In genomic region chr10:99938563-99938962, GRCh38 we compare ENCODE assay signal across 11 cellular contexts.
DNase-seq lines count a peak whose midpoint lies in the region; ATAC-seq and TF ChIP-seq lines count a peak whose summit lies in the region.
"Had no signal": no experiment of that assay in that cellular context is flagged by ENCODE, and none has a peak within 500 bp of the region (broad histone marks: within the 10 kb centered on the region; RNA-seq: fewer than 3 reads in every experiment).

No MANE protein-coding gene starts in this region.

- H3K36me3 ChIP-seq in IMR-90 (ENCODE audit: control insufficient read depth, insufficient read depth, low read length), result no peaks in the 10 kb centered on the region

- no peak overlapping the region for H2BK120ac ChIP-seq in IMR-90 (ENCODE audit: low read depth, low read length)

- H3K9ac ChIP-seq in IMR-90 (ENCODE audit: low read depth, low read length), result no peak overlapping the region

- H2BK15ac ChIP-seq in IMR-90 (ENCODE audit: low read depth, low read length), result no peak overlapping the region

- no peaks in the 10 kb centered on the region for H3K27me3 ChIP-seq in IMR-90 (ENCODE audit: control insufficient read depth, insufficient read depth, low read length)

- H2AK9ac ChIP-seq in IMR-90 (replicated peaks; ENCODE audit: low read depth, low read length, poor library complexity), result no peak overlapping the region

- H2AFZ ChIP-seq in IMR-90 (replicated peaks; ENCODE audit: low read length, poor library complexity), result no peak overlapping the region

- intact Hi-C loops in IMR-90 (cut with micrococcal nuclease), result no loop called here

- BruUV-seq in IMR-90 (replicated peaks; lab: Mats Ljungman, UMichigan), result no TSS peak

- H4K5ac ChIP-seq in IMR-90 (ENCODE audit: low read depth, low read length), result no peak overlapping the region

- H3K23ac ChIP-seq in IMR-90 (ENCODE audit: low read depth, low read length), result no peak overlapping the region

- H3K14ac ChIP-seq in IMR-90 (replicated peaks; ENCODE audit: low read depth, low read length), result 0 out of 2 replicates have a peak overlapping the region, but pooled peaks have one; percentile 46

- dilution Hi-C loops in IMR-90 (cut with HindIII; ENCODE audit: low sequenced_read_pairs, unreplicated experiment), result no loop called here

- no peak for TF ChIP-seq POLR2A in IMR-90 (IDR thresholded peaks at IDR 0.05; ENCODE audit: low read depth, low read length)

- WGBS in IMR-90 (ENCODE audit: extremely low coverage in 2 of 2, insufficient read length in 1 of 2), 2 experiments, result no CpG with 5 or more reads among the region's 3 CpGs

- H3K4me2 ChIP-seq in IMR-90 (ENCODE audit: low read depth, low read length), result no peak overlapping the region

- peaks cover 13% of the 10 kb centered on the region for H3K9me1 ChIP-seq in IMR-90 (ENCODE audit: insufficient read depth, low read length)

- peaks cover 4% of the 10 kb centered on the region for H3K4me1 ChIP-seq in IMR-90 (ENCODE audit: control insufficient read depth, insufficient read depth, low read length)

- H2BK20ac ChIP-seq in IMR-90 (ENCODE audit: low read depth, low read length), result no peak overlapping the region

- H3K27ac Mint-ChIP-seq in activated T-cell treated with anti-CD3 and anti-CD28 coated beads, Interleukin-2, amount 50 U/mL, for 72 hours, result no peak overlapping the region
- H3K27ac Mint-ChIP-seq in stimulated activated effector memory CD8-positive, alpha-beta T cell treated with anti-CD3 and anti-CD28 coated beads, Interleukin-12 subunit alpha, Interleukin-12 subunit beta, amount 100 ng/mL, for 72 hours, result no peak overlapping the region
- H3K27ac Mint-ChIP-seq in nephron progenitor cell, result no peak overlapping the region
- H3K27ac Mint-ChIP-seq: activated naive CD4-positive, alpha-beta T cell treated with anti-CD3 and anti-CD28 coated beads for 36 hours had no signal

- CTCF ChIA-PET in IMR-90 (lab: Yijun Ruan, JAX), result no interaction called here

- peaks cover 26% of the 10 kb centered on the region; the same call in 1 of the 2 replicates for H4K20me1 ChIP-seq in IMR-90 (ENCODE audit: insufficient read depth, low read length)

- H3K9me3 Mint-ChIP-seq in activated T-cell treated with anti-CD3 and anti-CD28 coated beads, Interleukin-2, amount 50 U/mL, for 72 hours, result peaks cover 0 to 5% of the 10 kb centered on the region in 2 donors
- H3K9me3 Mint-ChIP-seq in stimulated activated effector memory CD8-positive, alpha-beta T cell treated with anti-CD3 and anti-CD28 coated beads, Interleukin-12 subunit alpha, Interleukin-12 subunit beta, amount 100 ng/mL, for 72 hours, result no peaks in the 10 kb centered on the region
- H3K9me3 Mint-ChIP-seq in nephron progenitor cell, result peaks cover 22% of the 10 kb centered on the region
- H3K9me3 Mint-ChIP-seq: activated naive CD4-positive, alpha-beta T cell treated with anti-CD3 and anti-CD28 coated beads for 36 hours had no signal

- no peak overlapping the region for H2BK5ac ChIP-seq in IMR-90 (ENCODE audit: low read depth, low read length, poor library complexity, severe bottlenecking)

- in situ Hi-C loops in IMR-90 (cut with MboI; ENCODE audit: low sequenced_read_pairs), result no loop called here

- H3K27ac ChIP-seq in IMR-90 (ENCODE audit: insufficient read depth, low read length), result no peak overlapping the region

- no peak for TF ChIP-seq RAD21 in IMR-90 (IDR thresholded peaks at IDR 0.05; ENCODE audit: low read length)

- H3K9me3 ChIP-seq in IMR-90 (ENCODE audit: control insufficient read depth, insufficient read depth, low read length), result no peaks in the 10 kb centered on the region

- POLR2A ChIA-PET in IMR-90 (lab: Charles Lee; ENCODE audit: unreplicated experiment), result no interaction called here

- no peak overlapping the region for H3K4me3 Mint-ChIP-seq in activated T-cell treated with anti-CD3 and anti-CD28 coated beads, Interleukin-2, amount 50 U/mL, for 72 hours
- H3K4me3 Mint-ChIP-seq in stimulated activated effector memory CD8-positive, alpha-beta T cell treated with anti-CD3 and anti-CD28 coated beads, Interleukin-12 subunit alpha, Interleukin-12 subunit beta, amount 100 ng/mL, for 72 hours, result no peak overlapping the region
- H3K4me3 Mint-ChIP-seq in nephron progenitor cell, result no peak overlapping the region
- H3K4me3 Mint-ChIP-seq: activated naive CD4-positive, alpha-beta T cell treated with anti-CD3 and anti-CD28 coated beads for 36 hours had no signal

- H3K18ac ChIP-seq in IMR-90 (ENCODE audit: low read depth, low read length), result no peak overlapping the region

- no peaks in the 10 kb centered on the region for H3K4me1 Mint-ChIP-seq in activated T-cell treated with anti-CD3 and anti-CD28 coated beads, Interleukin-2, amount 50 U/mL, for 72 hours (ENCODE audit: low read depth)
- H3K4me1 Mint-ChIP-seq in stimulated activated effector memory CD8-positive, alpha-beta T cell treated with anti-CD3 and anti-CD28 coated beads, Interleukin-12 subunit alpha, Interleukin-12 subunit beta, amount 100 ng/mL, for 72 hours, result peaks cover 18% of the 10 kb centered on the region
- H3K4me1 Mint-ChIP-seq in nephron progenitor cell, result peaks cover 32% of the 10 kb centered on the region

- DNase-seq in activated T-cell treated with anti-CD3 and anti-CD28 coated beads, Interleukin-2, amount 50 U/mL, for 72 hours, result no peak
- DNase-seq in activated T-cell treated with anti-CD3 and anti-CD28 coated beads, Interleukin-2, amount 50 U/mL, for 48 hours, result no peak
- peak; percentile 72 for DNase-seq in IMR-90
- no peak for DNase-seq in stimulated activated effector memory CD8-positive, alpha-beta T cell treated with anti-CD3 and anti-CD28 coated beads, Interleukin-12 subunit alpha, Interleukin-12 subunit beta, amount 100 ng/mL, for 72 hours (ENCODE audit: low spot score in 2 of 2)
- no peak for DNase-seq in nephron progenitor cell
- no peak for DNase-seq in HPDE6-E6E7 (ENCODE audit: extremely low spot score)
- no peak for DNase-seq in NCI-H2227 treated with DMSO at 0.1 percent for 48 hours (lab: John Stamatoyannopoulos, UW)
- DNase-seq: activated naive CD4-positive, alpha-beta T cell treated with anti-CD3 and anti-CD28 coated beads for 36 hours; NCI-H1105; stimulated activated CD4-positive, alpha-beta T cell treated with anti-CD3 and anti-CD28 coated beads, Interleukin-1b, Interleukin-23, amount 100 ng/mL, for 48 hours had no signal

- no peak overlapping the region for H4K91ac ChIP-seq in IMR-90 (ENCODE audit: insufficient read depth, low read depth, low read length)

- peak; percentile 44 to 71 for ATAC-seq in activated T-cell treated with anti-CD3 and anti-CD28 coated beads, Interleukin-2, amount 50 U/mL, for 72 hours (replicated peaks in 1 of 2)
- peak; percentile 90 for ATAC-seq in HG02610 (IDR thresholded peaks at IDR 0.05; ENCODE audit: unreplicated experiment)
- ATAC-seq in IMR-90 (ENCODE audit: low read depth), result peak; percentile 85
- peak; percentile 80 for ATAC-seq in stimulated activated effector memory CD8-positive, alpha-beta T cell treated with anti-CD3 and anti-CD28 coated beads, Interleukin-12 subunit alpha, Interleukin-12 subunit beta, amount 100 ng/mL, for 72 hours

- peak overlapping the region; percentile 59; the same call in 1 of the 2 replicates for H2AK5ac ChIP-seq in IMR-90 (ENCODE audit: low read depth, low read length)

- H3K27me3 Mint-ChIP-seq in activated T-cell treated with anti-CD3 and anti-CD28 coated beads, Interleukin-2, amount 50 U/mL, for 72 hours (ENCODE audit: low read depth), result no peaks in the 10 kb centered on the region
- H3K27me3 Mint-ChIP-seq in nephron progenitor cell (ENCODE audit: low read depth, poor library complexity), result no peaks in the 10 kb centered on the region

- no peak overlapping the region for H3K4me3 ChIP-seq in IMR-90 (ENCODE audit: insufficient read depth, low read depth, low read length)

- peaks cover 0 to 4% of the 10 kb centered on the region in 2 donors for H3K36me3 Mint-ChIP-seq in activated T-cell treated with anti-CD3 and anti-CD28 coated beads, Interleukin-2, amount 50 U/mL, for 72 hours (ENCODE audit: insufficient read depth in 2 of 2)
- H3K36me3 Mint-ChIP-seq in stimulated activated effector memory CD8-positive, alpha-beta T cell treated with anti-CD3 and anti-CD28 coated beads, Interleukin-12 subunit alpha, Interleukin-12 subunit beta, amount 100 ng/mL, for 72 hours, result no peaks in the 10 kb centered on the region
- peaks cover 19% of the 10 kb centered on the region for H3K36me3 Mint-ChIP-seq in nephron progenitor cell (ENCODE audit: low read depth)

- H3K4ac ChIP-seq in IMR-90 (ENCODE audit: low read depth, low read length), result no peak overlapping the region

- TF ChIP-seq CTCF in IMR-90 (conservative IDR thresholded peaks at IDR 0.05; ENCODE audit: low read depth, low read length) (no peak), nephron progenitor cell (IDR thresholded peaks at IDR 0.05) (no peak)

- H3K79me1 ChIP-seq in IMR-90 (ENCODE audit: low read depth in 1 of 2, low read length in 2 of 2), result peaks cover 22 to 62% of the 10 kb centered on the region in 2 experiments

- H4K8ac ChIP-seq in IMR-90 (ENCODE audit: low read depth in 2 of 2, low read length in 2 of 2), result no peak overlapping the region

- no peak overlapping the region for H3K56ac ChIP-seq in IMR-90 (ENCODE audit: extremely low read depth, insufficient read depth, low read length)

TF ChIP-seq in IMR-90, 13 proteins besides CTCF, POLR2A, EP300 and RAD21:
- no peak for TF ChIP-seq MAZ (IDR thresholded peaks at IDR 0.05; ENCODE audit: borderline replicate concordance, low read depth, low read length)
- peak; percentile 73 for TF ChIP-seq FOS (IDR thresholded peaks at IDR 0.05; ENCODE audit: low read depth, low read length)
